ENCODE assay signal across 7 cellular contexts in genomic region chr12:32535260-32535999, GRCh38.
A peak's percentile ranks its signal among the peaks of the same experiment; 100 is the strongest.
DNase-seq lines count a peak whose midpoint lies in the region; ATAC-seq and TF ChIP-seq lines count a peak whose summit lies in the region.

No MANE protein-coding gene starts in this region.

- WGBS in esophagus squamous epithelium, 2 donors, result 8 to 14% methylated on average over 5 to 6 of the region's 6 CpGs

- H3K27me3 ChIP-seq in esophagus squamous epithelium, result no peaks in the 10 kb centered on the region
- no peaks in the 10 kb centered on the region for H3K27me3 ChIP-seq in muscle layer of duodenum (ENCODE audit: low read depth, low read length)

- peak; percentile 54 for ATAC-seq in GM19324 (IDR thresholded peaks at IDR 0.05; ENCODE audit: low FRiP score, unreplicated experiment)
- no peak for ATAC-seq in HG03469 (IDR thresholded peaks at IDR 0.05; ENCODE audit: unreplicated experiment)

- H3K4me3 ChIP-seq in SK-N-MC (peak overlapping the region; percentile 67), esophagus squamous epithelium (peak overlapping the region; percentile 8 to 64 (median 34)), muscle layer of duodenum (ENCODE audit: low read depth in 1 of 2, low read length in 2 of 2) (peak overlapping the region; percentile 61 to 64)

- TF ChIP-seq POLR2A in esophagus squamous epithelium (IDR thresholded peaks at IDR 0.05), result no peak

- H3K36me3 ChIP-seq in SK-N-MC (ENCODE audit: insufficient read depth, low read length) (no peaks in the 10 kb centered on the region), esophagus squamous epithelium (no peaks in the 10 kb centered on the region), muscle layer of duodenum (ENCODE audit: control insufficient read depth in 1 of 2, insufficient read depth in 2 of 2, low read length in 2 of 2) (no peaks in the 10 kb centered on the region)

- peak overlapping the region; percentile 63; the same call in 1 of the 2 replicates for H3K27ac ChIP-seq in SK-N-MC
- peak overlapping the region; percentile 31 to 82 (median 80) for H3K27ac ChIP-seq in esophagus squamous epithelium
- peak overlapping the region; percentile 90 for H3K27ac ChIP-seq in muscle layer of duodenum (ENCODE audit: low read length)

- H3K9me3 ChIP-seq in SK-N-MC (ENCODE audit: low read depth, low read length) (no peaks in the 10 kb centered on the region), esophagus squamous epithelium (no peaks in the 10 kb centered on the region), muscle layer of duodenum (ENCODE audit: control insufficient read depth in 1 of 2, low read length in 2 of 2) (no peaks in the 10 kb centered on the region)

- peak overlapping the region; percentile 11 for H3K9ac ChIP-seq in SK-N-MC (ENCODE audit: insufficient read length)

- intact Hi-C loops in esophagus squamous epithelium (cut with DNase I), result no loop called here

- H3K4me1 ChIP-seq in esophagus squamous epithelium (peaks cover 0 to 64% (median 14%) of the 10 kb centered on the region in 3 donors), muscle layer of duodenum (ENCODE audit: control insufficient read depth in 1 of 2, insufficient read depth in 2 of 2, low read length in 2 of 2) (peaks cover 11 to 27% of the 10 kb centered on the region in 2 donors)

- DNase-seq in MV-4-11 (lab: John Stamatoyannopoulos, UW) (peak; percentile 68), SK-N-MC (ENCODE audit: low read depth, low spot score) (no peak), esophagus squamous epithelium (lab: John Stamatoyannopoulos, UW) (no peak), NK-92 (lab: John Stamatoyannopoulos, UW; ENCODE audit: unreplicated experiment) (no peak)

- no peak for TF ChIP-seq CTCF in esophagus squamous epithelium (IDR thresholded peaks at IDR 0.05)
